ENCODE assay signal across 8 cellular contexts in genomic region chr7:23106801-23107713, GRCh38. TPM values are rescaled to one million over a fixed set of nuclear protein-coding genes. Genes with fewer than 3 reads are reported as not detected.
A peak's percentile ranks its signal among the peaks of the same experiment; 100 is the strongest.
DNase-seq lines count a peak whose midpoint lies in the region; ATAC-seq and TF ChIP-seq lines count a peak whose summit lies in the region.

No MANE protein-coding gene starts in this region.

- H3K9me3 ChIP-seq in WERI-Rb-1 (ENCODE audit: severe bottlenecking) (no peaks in the 10 kb centered on the region), gastrocnemius medialis (no peaks in the 10 kb centered on the region)

- H3K27me3 ChIP-seq in WERI-Rb-1 (ENCODE audit: insufficient read depth, low read depth, severe bottlenecking) = no peaks in the 10 kb centered on the region
- no peaks in the 10 kb centered on the region for H3K27me3 ChIP-seq in gastrocnemius medialis

- H3K36me3 ChIP-seq in WERI-Rb-1 (peaks cover 6% of the 10 kb centered on the region; the same call in 1 of the 2 replicates), gastrocnemius medialis (no peaks in the 10 kb centered on the region)

- TF ChIP-seq POLR2A in gastrocnemius medialis (IDR thresholded peaks at IDR 0.05) = no peak

- H3K27ac ChIP-seq in WERI-Rb-1 (peak overlapping the region; percentile 82), gastrocnemius medialis (peak overlapping the region; percentile 87 to 96 (median 92))

- intact Hi-C loops in gastrocnemius medialis (cut with DNase I; ENCODE audit: low total_unique reads) = loop anchor here (5.0 kb wide), 3 partner anchors 95 to 285 kb away; partner anchors contain the start of genes HYCC1 and TOMM7

- CTCF ChIA-PET in HEK293T (lab: Yijun Ruan, JAX) (interaction anchor here (1.0 to 2.0 kb wide), 5 partner anchors 9 to 382 kb away, joined by 3 to 12 read pairs (median 4); no protein-coding TSS in a partner anchor), GM10248 (lab: Yijun Ruan, JAX) (interaction anchor here (0.9 to 4.0 kb wide), 12 partner anchors 7 to 997 kb away, joined by 3 to 19 read pairs (median 3); no protein-coding TSS in a partner anchor)

- in situ Hi-C loops in gastrocnemius medialis (cut with MboI; ENCODE audit: low sequenced_read_pairs in 4 of 4) = loop anchor here in 1 of 4 donors (10.0 kb wide), 1 partner anchor 78 kb away; the partner anchor contains the start of gene NUP42

- no peak for TF ChIP-seq CTCF in WERI-Rb-1 (IDR thresholded peaks at IDR 0.05; ENCODE audit: low read depth, low read length)
- TF ChIP-seq CTCF in gastrocnemius medialis (IDR thresholded peaks at IDR 0.05 in 4 of 5, conservative IDR thresholded peaks at IDR 0.05 in 1 of 5) = no peak
- TF ChIP-seq CTCF in GM10248 (IDR thresholded peaks at IDR 0.05; ENCODE audit: control extremely low read depth, extremely low read depth, low read depth, missing control alignments) = no peak

- peaks cover 37 to 55% of the 10 kb centered on the region in 2 donors for H3K4me1 ChIP-seq in gastrocnemius medialis

- ATAC-seq in gastrocnemius medialis (no peak), GM19463 (IDR thresholded peaks at IDR 0.05; ENCODE audit: unreplicated experiment) (no peak)

- H3K4me3 ChIP-seq in WERI-Rb-1 (ENCODE audit: low read depth, low read length) (peak overlapping the region; percentile 95), gastrocnemius medialis (peak overlapping the region; percentile 84 to 99 (median 88))

- peak; percentile 36 for DNase-seq in NCI-H2227 (lab: John Stamatoyannopoulos, UW; ENCODE audit: unreplicated experiment)
- DNase-seq in NCI-H2227 treated with DMSO at 0.1 percent for 48 hours (lab: John Stamatoyannopoulos, UW) = no peak
- no peak for DNase-seq in WERI-Rb-1
- DNase-seq in glomerular visceral epithelial cell (ENCODE audit: extremely low spot score) = peak; percentile 2
- DNase-seq in gastrocnemius medialis = no peak
- DNase-seq in HEK293T (ENCODE audit: extremely low spot score) = no peak
- DNase-seq in GM10248 (ENCODE audit: extremely low spot score) = no peak

- POLR2A ChIA-PET in HEK293T (lab: Yijun Ruan, JAX) = interaction anchor here (0.9 to 3.4 kb wide), 8 partner anchors 7 to 166 kb away, joined by 3 to 28 read pairs (median 4); partner anchors contain the start of gene NUP42
- POLR2A ChIA-PET in GM10248 (lab: Yijun Ruan, JAX) = no interaction called here

TF ChIP-seq in HEK293T, 16 proteins besides CTCF, POLR2A, EP300 and RAD21:
- TF ChIP-seq TARDBP (IDR thresholded peaks at IDR 0.05) = no peak
- TF ChIP-seq ELF4 (IDR thresholded peaks at IDR 0.05) = no peak
- TF ChIP-seq FOXA1 (IDR thresholded peaks at IDR 0.05) = no peak
- TF ChIP-seq CTBP1 (IDR thresholded peaks at IDR 0.05; ENCODE audit: borderline replicate concordance) = no peak
- TF ChIP-seq NFRKB (IDR thresholded peaks at IDR 0.05) = no peak
- no peak for TF ChIP-seq SUZ12 (IDR thresholded peaks at IDR 0.05)
- TF ChIP-seq, protein P1, sequence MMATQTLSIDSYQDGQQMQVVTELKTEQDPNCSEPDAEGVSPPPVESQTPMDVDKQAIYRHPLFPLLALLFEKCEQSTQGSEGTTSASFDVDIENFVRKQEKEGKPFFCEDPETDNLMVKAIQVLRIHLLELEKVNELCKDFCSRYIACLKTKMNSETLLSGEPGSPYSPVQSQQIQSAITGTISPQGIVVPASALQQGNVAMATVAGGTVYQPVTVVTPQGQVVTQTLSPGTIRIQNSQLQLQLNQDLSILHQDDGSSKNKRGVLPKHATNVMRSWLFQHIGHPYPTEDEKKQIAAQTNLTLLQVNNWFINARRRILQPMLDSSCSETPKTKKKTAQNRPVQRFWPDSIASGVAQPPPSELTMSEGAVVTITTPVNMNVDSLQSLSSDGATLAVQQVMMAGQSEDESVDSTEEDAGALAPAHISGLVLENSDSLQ (IDR thresholded peaks at IDR 0.05) = no peak
- TF ChIP-seq FOXM1 (IDR thresholded peaks at IDR 0.05; ENCODE audit: borderline replicate concordance) = no peak
- TF ChIP-seq BHLHE40 (IDR thresholded peaks at IDR 0.05; ENCODE audit: borderline replicate concordance) = no peak

RNA-seq across cellular contexts. Expression of gene KLHL7, which starts 1.5 kb away (rescaled TPM):
- total RNA-seq in gastrocnemius medialis = 10 to 100 TPM; 12.2 to 21.4 (median 14.9) TPM

Comparison
In these comparisons a context has a peak if more than half of its experiments do, and no peak if none do; other contexts are left out.
1. DNase-seq: peak in NCI-H2227 (single experiment) and glomerular visceral epithelial cell (single experiment); none in NCI-H2227 treated with DMSO at 0.1 percent for 48 hours (single experiment), WERI-Rb-1 (single experiment), gastrocnemius medialis (0 of 2), HEK293T (single experiment) and GM10248 (single experiment).